In genomic region chr13:49739498-49740187, GRCh38 we compare ENCODE assay signal across 15 cellular contexts. TPM values are rescaled to one million over a fixed set of nuclear protein-coding genes. Genes with fewer than 3 reads are reported as not detected.
DNase-seq lines count a peak whose midpoint lies in the region; ATAC-seq, FAIRE-seq and TF ChIP-seq lines count a peak whose summit lies in the region.
"Had no signal": no experiment of that assay in that cellular context is flagged by ENCODE, and none has a peak within 500 bp of the region (broad histone marks: within the 10 kb centered on the region; RNA-seq: fewer than 3 reads in every experiment).

No MANE protein-coding gene starts in this region.

- ATAC-seq in HepG2: peak; percentile 83
- no peak for ATAC-seq in upper lobe of left lung (ENCODE audit: low FRiP score in 2 of 2)
- ATAC-seq: CD8-positive, alpha-beta T cell had no signal

- TF ChIP-seq POLR2A in HepG2 (IDR thresholded peaks at IDR 0.05; ENCODE audit: insufficient read depth in 1 of 2, low read depth in 2 of 2, low read length in 2 of 2): no peak
- TF ChIP-seq POLR2A in upper lobe of left lung (IDR thresholded peaks at IDR 0.05): no peak

- FAIRE-seq in HepG2 (lab: Jason Lieb, UNC) (peak; percentile 12), small intestine (lab: Jason Lieb, UNC) (no peak), RCC 7860 (lab: Jason Lieb, UNC) (no peak)
- FAIRE-seq: GM19239 had no signal

- H3K36me3 Mint-ChIP-seq in activated naive CD4-positive, alpha-beta T cell treated with anti-CD3 and anti-CD28 coated beads, Interleukin-2, amount 50 U/mL, for 24 hours: peaks cover 5% of the 10 kb centered on the region
- H3K36me3 Mint-ChIP-seq in endodermal cell (ENCODE audit: low read depth): peaks cover 37% of the 10 kb centered on the region

- no peaks in the 10 kb centered on the region; the same call in 1 of the 2 replicates for H4K20me1 ChIP-seq in HepG2 (ENCODE audit: insufficient read depth, low read length)

- POLR2A ChIA-PET in HepG2 (lab: Yijun Ruan, JAX): interaction anchor here (0.8 to 1.7 kb wide), 6 partner anchors 29 to 81 kb away, joined by 3 to 11 read pairs (median 4); partner anchors contain the start of genes EBPL and KPNA3

- H3K79me2 ChIP-seq in HepG2 (ENCODE audit: insufficient read depth, low read length): no peaks in the 10 kb centered on the region

- H3K4me3 Mint-ChIP-seq in activated naive CD4-positive, alpha-beta T cell treated with anti-CD3 and anti-CD28 coated beads, Interleukin-2, amount 50 U/mL, for 24 hours: no peak overlapping the region
- H3K4me3 Mint-ChIP-seq in endodermal cell: no peak overlapping the region
- H3K4me3 Mint-ChIP-seq: CD14-positive monocyte; CD8-positive, alpha-beta T cell; H9 had no signal

- CTCF ChIA-PET in HepG2 (lab: Yijun Ruan, JAX; ENCODE audit: low intra/inter-chr PET ratio, low total read pairs): no interaction called here

- peak in 1 of 2 experiments; percentile 71; a peak in 2 of 4 replicates for TF ChIP-seq EP300 in HepG2 (IDR thresholded peaks at IDR 0.05; ENCODE audit: low read depth in 2 of 2, low read length in 2 of 2)
- TF ChIP-seq EP300 in HepG2 (CRISPR knock-in tag; IDR thresholded peaks at IDR 0.05; ENCODE audit: borderline replicate concordance): peak; percentile 40; the same call in 1 of the 2 replicates
- TF ChIP-seq EP300 in upper lobe of left lung (IDR thresholded peaks at IDR 0.05): no peak

- TF ChIP-seq CTCF in endodermal cell (conservative IDR thresholded peaks at IDR 0.05) (no peak), HepG2 (CRISPR knock-in tag; IDR thresholded peaks at IDR 0.05) (no peak), upper lobe of left lung (IDR thresholded peaks at IDR 0.05) (no peak)

- no peak overlapping the region for H2AFZ ChIP-seq in HepG2 (ENCODE audit: low read length)

- DNase-seq in activated naive CD4-positive, alpha-beta T cell treated with Interleukin-2 at 50 U/mL for 16 hours: no peak
- DNase-seq in endodermal cell (no peak), HepG2 (ENCODE audit: low spot score) (peak; percentile 51), small intestine (peak; percentile 19), NCI-H187 (lab: John Stamatoyannopoulos, UW) (no peak), RCC 7860 (ENCODE audit: low spot score) (no peak), upper lobe of left lung (no peak)
- DNase-seq: CD8-positive, alpha-beta T cell; COR-L47; GOT3; H9 had no signal

- intact Hi-C loops in HepG2 (cut with micrococcal nuclease; ENCODE audit: unreplicated experiment): loop anchor here (2.0 kb wide), 2 partner anchors 47 to 109 kb away; no protein-coding TSS in a partner anchor

- H3K27me3 ChIP-seq in endodermal cell (ENCODE audit: control insufficient read depth, insufficient read depth, low read length, poor library complexity, severe bottlenecking) (no peaks in the 10 kb centered on the region), HepG2 (ENCODE audit: control insufficient read depth in 1 of 2, insufficient read depth in 2 of 2, low read length in 2 of 2) (no peaks in the 10 kb centered on the region), small intestine (ENCODE audit: control insufficient read depth in 2 of 2, insufficient read depth in 2 of 2, low read length in 2 of 2) (no peaks in the 10 kb centered on the region), upper lobe of left lung (no peaks in the 10 kb centered on the region)

- no TSS peak for BruUV-seq in HepG2 (replicated peaks; lab: Mats Ljungman, UMichigan)

- H3K9me3 ChIP-seq in endodermal cell (ENCODE audit: control insufficient read depth, low read length) (no peaks in the 10 kb centered on the region), HepG2 (ENCODE audit: low read length) (no peaks in the 10 kb centered on the region), small intestine (ENCODE audit: control insufficient read depth, low read depth) (no peaks in the 10 kb centered on the region), upper lobe of left lung (no peaks in the 10 kb centered on the region)

- no peaks in the 10 kb centered on the region for H3K27me3 Mint-ChIP-seq in activated naive CD4-positive, alpha-beta T cell treated with anti-CD3 and anti-CD28 coated beads, Interleukin-2, amount 50 U/mL, for 24 hours
- no peaks in the 10 kb centered on the region for H3K27me3 Mint-ChIP-seq in endodermal cell (ENCODE audit: insufficient read depth)

- WGBS in endodermal cell (ENCODE audit: insufficient coverage in 1 of 2, insufficient read length in 1 of 2), 2 experiments: 85 to 100% methylated on average over 2 to 5 of the region's 5 CpGs
- WGBS in HepG2 (ENCODE audit: low lambda C conversion rate): 38% methylated on average over 5 of the region's 5 CpGs
- 29 to 70% (median 41%) methylated on average over 5 of the region's 5 CpGs for WGBS in small intestine, 3 donors
- WGBS in upper lobe of left lung, 2 donors: 89 to 90% methylated on average over 5 of the region's 5 CpGs

- in situ Hi-C loops in HepG2 (cut with HindIII; ENCODE audit: extremely low pct_ligation_motif_present, low pct_unique_long_range_greater_than_20kb): no loop called here

- H3K4me2 ChIP-seq in HepG2 (ENCODE audit: low read depth, low read length): 0 out of 2 replicates have a peak overlapping the region, but pooled peaks have one; percentile 10

- H3K36me3 ChIP-seq in endodermal cell (ENCODE audit: control insufficient read depth, insufficient read depth, low read length) (peaks cover 42% of the 10 kb centered on the region), HepG2 (replicated peaks in 1 of 2; ENCODE audit: control insufficient read depth in 1 of 2, insufficient read depth in 2 of 2, low read length in 2 of 2) (peaks cover 0 to 4% of the 10 kb centered on the region in 2 experiments; a peak in 1 of 5 replicates), small intestine (ENCODE audit: control insufficient read depth in 2 of 2, insufficient read depth in 2 of 2, low read length in 2 of 2) (no peaks in the 10 kb centered on the region), upper lobe of left lung (peaks cover 0 to 4% (median 0%) of the 10 kb centered on the region in 4 donors)

- no peaks in the 10 kb centered on the region for H3K4me1 ChIP-seq in endodermal cell (ENCODE audit: control insufficient read depth, insufficient read depth, low read length)
- H3K4me1 ChIP-seq in HepG2 (ENCODE audit: insufficient read depth, low read length): peaks cover 33% of the 10 kb centered on the region
- H3K4me1 ChIP-seq in small intestine (ENCODE audit: control insufficient read depth in 2 of 2, insufficient read depth in 1 of 2, low read depth in 1 of 2, low read length in 1 of 2): no peaks in the 10 kb centered on the region
- H3K4me1 ChIP-seq in upper lobe of left lung: no peaks in the 10 kb centered on the region

- H3K4me3 ChIP-seq in endodermal cell (ENCODE audit: low read length): no peak overlapping the region
- no peak overlapping the region for H3K4me3 ChIP-seq in HepG2 (replicated peaks in 1 of 3; ENCODE audit: insufficient read depth in 1 of 3, low read depth in 2 of 3, low read length in 3 of 3)
- no peak overlapping the region for H3K4me3 ChIP-seq in small intestine (ENCODE audit: low read depth in 1 of 2, low read length in 2 of 2)
- H3K4me3 ChIP-seq in upper lobe of left lung: no peak overlapping the region

- H3K27ac ChIP-seq in endodermal cell (ENCODE audit: low read depth, low read length) (no peak overlapping the region), HepG2 (ENCODE audit: extremely low read length, insufficient read depth, low read length) (no peak overlapping the region), small intestine (ENCODE audit: low read depth in 1 of 2, low read length in 1 of 2) (no peak overlapping the region), upper lobe of left lung (no peak overlapping the region)
- H3K27ac ChIP-seq: 22Rv1 had no signal

- no peaks in the 10 kb centered on the region for H3K9me3 Mint-ChIP-seq in activated naive CD4-positive, alpha-beta T cell treated with anti-CD3 and anti-CD28 coated beads, Interleukin-2, amount 50 U/mL, for 24 hours
- no peaks in the 10 kb centered on the region for H3K9me3 Mint-ChIP-seq in endodermal cell
- H3K9me3 Mint-ChIP-seq: CD8-positive, alpha-beta T cell; H9 had no signal

- no peak overlapping the region for H3K9ac ChIP-seq in endodermal cell (ENCODE audit: extremely low read depth, low read length, poor library complexity, severe bottlenecking)
- no peak overlapping the region for H3K9ac ChIP-seq in HepG2 (ENCODE audit: insufficient read depth, low read depth, low read length)

- TF ChIP-seq RAD21 in HepG2 (CRISPR knock-in tag; IDR thresholded peaks at IDR 0.05): no peak

- peak overlapping the region; percentile 49 for H3K27ac Mint-ChIP-seq in activated naive CD4-positive, alpha-beta T cell treated with anti-CD3 and anti-CD28 coated beads, Interleukin-2, amount 50 U/mL, for 24 hours
- peak overlapping the region; percentile 68 for H3K27ac Mint-ChIP-seq in endodermal cell
- H3K27ac Mint-ChIP-seq: CD8-positive, alpha-beta T cell; H9 had no signal

- H3K4me1 Mint-ChIP-seq in activated naive CD4-positive, alpha-beta T cell treated with anti-CD3 and anti-CD28 coated beads, Interleukin-2, amount 50 U/mL, for 24 hours: peaks cover 3% of the 10 kb centered on the region
- H3K4me1 Mint-ChIP-seq in endodermal cell: peaks cover 21% of the 10 kb centered on the region
- H3K4me1 Mint-ChIP-seq: H9 had no signal

RNA-seq across cellular contexts. Expression of gene EBPL, which starts 48.4 kb away (rescaled TPM):
- total RNA-seq in endodermal cell: 10 to 100 TPM; 60.2 to 85.2 TPM
- 96.3 TPM for polyA plus RNA-seq in endodermal cell (2013, experiment 1 of 2)
- polyA plus RNA-seq in endodermal cell (2013, experiment 2 of 2): 89.8 TPM
- 51.8 and 96.5 TPM in 2 replicates for total RNA-seq in HepG2 (2016; rRNA removed; fragmentation: Illumina TruSeq; extraction: Trizol)
- total RNA-seq in HepG2 (2016; cell fraction: cytosol; rRNA removed; fragmentation: Illumina TruSeq; extraction: Trizol; ENCODE audit: low read depth): 56.8 and 64.5 TPM in 2 replicates
- 58.9 and 93.7 TPM in 2 replicates for total RNA-seq in HepG2 (2016; cell fraction: insoluble cytoplasmic fraction; rRNA removed; fragmentation: Illumina TruSeq; extraction: Trizol)
- total RNA-seq in HepG2 (2016; cell fraction: membrane; rRNA removed; fragmentation: Illumina TruSeq; extraction: Trizol): 81.0 and 87.0 TPM in 2 replicates
- total RNA-seq in HepG2 (2016; cell fraction: nucleus; rRNA removed; fragmentation: Illumina TruSeq; extraction: Trizol): 79.2 and 88.6 TPM in 2 replicates
- 121 and 152 TPM in 2 replicates for polyA plus RNA-seq in HepG2 (2011; rRNA removed)
- 166 and 196 TPM in 2 replicates for polyA plus RNA-seq in HepG2 (2011; cell fraction: cytosol; rRNA removed)
- polyA plus RNA-seq in HepG2 (2011; cell fraction: nucleus; rRNA removed): 47.9 and 52.9 TPM in 2 replicates
- polyA plus RNA-seq in HepG2 (2012): 98.5 and 107 TPM in 2 replicates
- 96.1 and 104 TPM in 2 replicates for polyA plus RNA-seq in HepG2 (2016; cell fraction: cytosol; fragmentation: Illumina TruSeq; extraction: Trizol; ENCODE audit: low read depth)
- polyA plus RNA-seq in HepG2 (2016; cell fraction: insoluble cytoplasmic fraction; fragmentation: Illumina TruSeq; extraction: Trizol; ENCODE audit: low read depth): 80.1 and 82.4 TPM in 2 replicates
- 123 and 124 TPM in 2 replicates for polyA plus RNA-seq in HepG2 (2016; cell fraction: membrane; fragmentation: Illumina TruSeq; extraction: Trizol; ENCODE audit: low read depth)
- polyA plus RNA-seq in HepG2 (2016; cell fraction: nucleus; fragmentation: Illumina TruSeq; extraction: Trizol; ENCODE audit: insufficient read depth, low read depth): 147 and 178 TPM in 2 replicates
- polyA minus RNA-seq in HepG2 (2011; rRNA and poly(A)+ RNA removed; ENCODE audit: low replicate concordance): 34.0 and 51.1 TPM in 2 replicates
- polyA minus RNA-seq in HepG2 (2011; cell fraction: cytosol; rRNA and poly(A)+ RNA removed): 39.1 and 48.0 TPM in 2 replicates
- polyA minus RNA-seq in HepG2 (2011; cell fraction: nucleus; rRNA and poly(A)+ RNA removed): 22.3 and 23.9 TPM in 2 replicates
- polyA plus RNA-seq in small intestine: 10 to 100 TPM in 2 of 3 donors, 1 to 10 TPM in 1; 5.6 to 59.5 (median 12.4) TPM
- 10 to 100 TPM; 26.2 to 82.3 (median 54.8) TPM for total RNA-seq in upper lobe of left lung

RNA-seq across cellular contexts. Expression of gene KPNA3, which starts 52.8 kb away (rescaled TPM):
- total RNA-seq in endodermal cell (10 to 100 TPM; 59.0 to 64.2 TPM), HepG2 (2016; rRNA removed; fragmentation: Illumina TruSeq; extraction: Trizol) (28.9 and 69.8 TPM in 2 replicates), upper lobe of left lung (10 to 100 TPM; 14.2 to 51.3 (median 29.1) TPM)
- polyA plus RNA-seq in endodermal cell (2013, experiment 1 of 2): 55.9 TPM
- 58.9 TPM for polyA plus RNA-seq in endodermal cell (2013, experiment 2 of 2)
- 6.4 and 7.8 TPM in 2 replicates for total RNA-seq in HepG2 (2016; cell fraction: cytosol; rRNA removed; fragmentation: Illumina TruSeq; extraction: Trizol; ENCODE audit: low read depth)
- 30.1 and 67.5 TPM in 2 replicates for total RNA-seq in HepG2 (2016; cell fraction: insoluble cytoplasmic fraction; rRNA removed; fragmentation: Illumina TruSeq; extraction: Trizol)
- 28.5 and 33.3 TPM in 2 replicates for total RNA-seq in HepG2 (2016; cell fraction: membrane; rRNA removed; fragmentation: Illumina TruSeq; extraction: Trizol)
- 32.9 and 33.0 TPM in 2 replicates for total RNA-seq in HepG2 (2016; cell fraction: nucleus; rRNA removed; fragmentation: Illumina TruSeq; extraction: Trizol)
- polyA plus RNA-seq in HepG2 (2011; rRNA removed) (9.9 and 13.0 TPM in 2 replicates), small intestine (10 to 100 TPM; 14.3 to 15.2 (median 14.9) TPM)
- 7.2 and 11.6 TPM in 2 replicates for polyA plus RNA-seq in HepG2 (2011; cell fraction: cytosol; rRNA removed)
- polyA plus RNA-seq in HepG2 (2011; cell fraction: nucleus; rRNA removed): 3.6 and 4.5 TPM in 2 replicates
- 16.8 and 18.2 TPM in 2 replicates for polyA plus RNA-seq in HepG2 (2012)
- polyA plus RNA-seq in HepG2 (2016; cell fraction: cytosol; fragmentation: Illumina TruSeq; extraction: Trizol; ENCODE audit: low read depth): 5.0 and 5.1 TPM in 2 replicates
- polyA plus RNA-seq in HepG2 (2016; cell fraction: insoluble cytoplasmic fraction; fragmentation: Illumina TruSeq; extraction: Trizol; ENCODE audit: low read depth): 71.3 and 73.5 TPM in 2 replicates
- polyA plus RNA-seq in HepG2 (2016; cell fraction: membrane; fragmentation: Illumina TruSeq; extraction: Trizol; ENCODE audit: low read depth): 15.6 and 19.0 TPM in 2 replicates
- polyA plus RNA-seq in HepG2 (2016; cell fraction: nucleus; fragmentation: Illumina TruSeq; extraction: Trizol; ENCODE audit: insufficient read depth, low read depth): 33.5 and 33.9 TPM in 2 replicates
- polyA minus RNA-seq in HepG2 (2011; rRNA and poly(A)+ RNA removed; ENCODE audit: low replicate concordance): 13.6 and 15.0 TPM in 2 replicates
- 17.8 and 20.1 TPM in 2 replicates for polyA minus RNA-seq in HepG2 (2011; cell fraction: cytosol; rRNA and poly(A)+ RNA removed)
- polyA minus RNA-seq in HepG2 (2011; cell fraction: nucleus; rRNA and poly(A)+ RNA removed): 15.7 and 18.9 TPM in 2 replicates

Comparison
In these comparisons a context has a peak if more than half of its experiments do, and no peak if none do; other contexts are left out.
1. DNase-seq: peak in HepG2 (single experiment) and small intestine (single experiment); none in activated naive CD4-positive, alpha-beta T cell treated with Interleukin-2 at 50 U/mL for 16 hours (single experiment), endodermal cell (single experiment), NCI-H187 (0 of 2), RCC 7860 (single experiment) and upper lobe of left lung (0 of 2).